31 cellular contexts compared by ENCODE assay signal in the genomic region with DNA sequence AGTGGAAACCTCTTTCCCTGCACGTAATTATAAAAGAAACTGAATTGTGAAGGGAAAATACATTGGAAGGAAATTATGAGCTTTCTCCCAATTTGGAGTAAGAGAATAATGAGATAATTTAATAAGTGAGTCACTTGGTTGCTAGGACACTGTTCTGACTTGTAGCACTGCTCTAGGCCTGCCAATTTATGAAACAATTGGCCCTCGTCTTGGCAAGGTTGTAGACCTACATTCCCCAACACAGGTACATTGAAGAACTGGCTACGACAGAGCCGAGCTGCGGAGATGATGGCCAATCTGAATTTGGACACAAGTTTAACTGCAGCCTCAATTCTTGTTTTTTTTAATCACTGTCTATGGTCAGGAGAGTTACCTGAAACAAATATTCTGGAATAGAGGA.
DNase-seq lines count a peak whose midpoint lies in the region; ATAC-seq and TF ChIP-seq lines count a peak whose summit lies in the region.
"Had no signal": no experiment of that assay in that cellular context is flagged by ENCODE, and none has a peak within 500 bp of the region (broad histone marks: within the 10 kb centered on the region; RNA-seq: fewer than 3 reads in every experiment).

No MANE protein-coding gene starts in this region.

- peaks cover 0 to 17% (median 10%) of the 10 kb centered on the region in 4 donors for H3K4me1 ChIP-seq in stomach
- H3K4me1 ChIP-seq: A549, BE2C, body of pancreas, Peyer's patch, SJSA1, vagina had no signal

- TF ChIP-seq POLR2A in stomach (IDR thresholded peaks at IDR 0.05), result no peak

- no peak for ATAC-seq in Right ventricle myocardium inferior
- no peak for ATAC-seq in left ventricle myocardium superior
- ATAC-seq in GM18520 (IDR thresholded peaks at IDR 0.05; ENCODE audit: unreplicated experiment), result no peak
- ATAC-seq: A549; body of pancreas; effector memory CD8-positive, alpha-beta T cell; heart left ventricle; left colon; natural killer cell had no signal

- WGBS in stomach, 5 donors, result 46 to 57% (median 53%) methylated on average over 5 of the region's 5 CpGs

- no peaks in the 10 kb centered on the region for H3K27me3 Mint-ChIP-seq in MCF 10A (ENCODE audit: insufficient read depth, unreplicated experiment)
- H3K27me3 Mint-ChIP-seq: activated naive CD8-positive, alpha-beta T cell treated with anti-CD3 and anti-CD28 coated beads, Interleukin-2, amount 10 ng/mL, durations not matched to agents 7 days and 5 days; effector memory CD8-positive, alpha-beta T cell had no signal

- no peak for TF ChIP-seq EP300 in stomach (IDR thresholded peaks at IDR 0.05)

- no peaks in the 10 kb centered on the region for H3K36me3 ChIP-seq in stomach
- H3K36me3 ChIP-seq: BE2C, HAP-1, heart left ventricle, Peyer's patch, SJSA1, thoracic aorta, vagina had no signal

- H3K27ac ChIP-seq in stomach, result no peak overlapping the region
- H3K27ac ChIP-seq: A549, body of pancreas, heart left ventricle, Peyer's patch, SJSA1, thoracic aorta, vagina had no signal

- H3K36me3 Mint-ChIP-seq in MCF 10A (ENCODE audit: insufficient read depth, unreplicated experiment), result no peaks in the 10 kb centered on the region
- H3K36me3 Mint-ChIP-seq: activated naive CD8-positive, alpha-beta T cell treated with anti-CD3 and anti-CD28 coated beads, Interleukin-2, amount 10 ng/mL, durations not matched to agents 7 days and 5 days; natural killer cell had no signal

- H3K4me3 Mint-ChIP-seq in MCF 10A (ENCODE audit: unreplicated experiment), result no peak overlapping the region
- H3K4me3 Mint-ChIP-seq: activated naive CD8-positive, alpha-beta T cell treated with anti-CD3 and anti-CD28 coated beads, Interleukin-2, amount 10 ng/mL, durations not matched to agents 7 days and 5 days; effector memory CD8-positive, alpha-beta T cell; natural killer cell had no signal

- in situ Hi-C loops in GM13976 (cut with MboI; ENCODE audit: low sequenced_read_pairs, unreplicated experiment), result no loop called here

- no peaks in the 10 kb centered on the region for H3K9me3 ChIP-seq in stomach
- H3K9me3 ChIP-seq: A549, BE2C, body of pancreas, HAP-1, heart left ventricle, Peyer's patch, SJSA1, thoracic aorta, vagina had no signal

- CTCF ChIA-PET in MCF 10A (lab: Yijun Ruan, JAX), result interaction anchor here (1.1 kb wide), 1 partner anchor 37 kb away, joined by 5 read pairs; no protein-coding TSS in a partner anchor

- TF ChIP-seq CTCF in MCF 10A (IDR thresholded peaks at IDR 0.05; ENCODE audit: unreplicated experiment) (no peak), fibroblast of mammary gland (conservative IDR thresholded peaks at IDR 0.05; ENCODE audit: control insufficient read depth, insufficient read depth, low read depth, low read length) (no peak), stomach (IDR thresholded peaks at IDR 0.05) (no peak), GM13976 (IDR thresholded peaks at IDR 0.05; ENCODE audit: borderline replicate concordance, control extremely low read depth, extremely low read depth, insufficient read depth, missing control alignments) (no peak)

- H3K4me1 Mint-ChIP-seq in MCF 10A (ENCODE audit: insufficient read depth, unreplicated experiment), result peaks cover 11% of the 10 kb centered on the region
- H3K4me1 Mint-ChIP-seq: activated naive CD8-positive, alpha-beta T cell treated with anti-CD3 and anti-CD28 coated beads, Interleukin-2, amount 10 ng/mL, durations not matched to agents 7 days and 5 days; natural killer cell had no signal

- no peak overlapping the region for H3K27ac Mint-ChIP-seq in MCF 10A (ENCODE audit: low read depth, unreplicated experiment)
- H3K27ac Mint-ChIP-seq: activated naive CD8-positive, alpha-beta T cell treated with anti-CD3 and anti-CD28 coated beads, Interleukin-2, amount 10 ng/mL, durations not matched to agents 7 days and 5 days; effector memory CD8-positive, alpha-beta T cell; natural killer cell had no signal

- H3K4me3 ChIP-seq in fibroblast of mammary gland (ENCODE audit: control insufficient read depth, low read depth, low read length), result no peak overlapping the region
- no peak overlapping the region for H3K4me3 ChIP-seq in stomach
- H3K4me3 ChIP-seq: A549, body of pancreas, HAP-1, heart left ventricle, Peyer's patch, SJSA1, thoracic aorta, vagina had no signal

- intact Hi-C loops in Right ventricle myocardium inferior (cut with DNase I) (no loop called here), left ventricle myocardium superior (cut with micrococcal nuclease) (no loop called here), MCF 10A (cut with micrococcal nuclease) (no loop called here), stomach (cut with DNase I; ENCODE audit: low total_unique reads) (no loop called here)

- H3K27me3 ChIP-seq in stomach, result no peaks in the 10 kb centered on the region
- H3K27me3 ChIP-seq: BE2C, body of pancreas, heart left ventricle, Peyer's patch, SJSA1, vagina had no signal

- H3K9me3 Mint-ChIP-seq in MCF 10A (ENCODE audit: unreplicated experiment), result no peaks in the 10 kb centered on the region
- H3K9me3 Mint-ChIP-seq: activated naive CD8-positive, alpha-beta T cell treated with anti-CD3 and anti-CD28 coated beads, Interleukin-2, amount 10 ng/mL, durations not matched to agents 7 days and 5 days had no signal

- POLR2A ChIA-PET in MCF 10A (lab: Yijun Ruan, JAX), result no interaction called here

- BruUV-seq in MCF 10A (replicated peaks; lab: Mats Ljungman, UMichigan), result no TSS peak

- DNase-seq in Right ventricle myocardium inferior (ENCODE audit: missing footprints) (peak; percentile 15), left ventricle myocardium superior (no peak), MCF 10A (ENCODE audit: unreplicated experiment) (peak; percentile 83), fibroblast of mammary gland (ENCODE audit: low read depth) (peak; percentile 37), stomach (peak; percentile 60), GM13976 (ENCODE audit: low spot score) (no peak), SK-N-DZ (ENCODE audit: low spot score) (no peak)
- DNase-seq: activated CD4-positive, alpha-beta T cell treated with anti-CD3 and anti-CD28 coated beads for 1 hour; activated effector memory CD4-positive, alpha-beta T cell treated with anti-CD3 and anti-CD28 coated beads, Interleukin-2, amount 50 U/mL, for 16 hours; activated naive CD8-positive, alpha-beta T cell treated with anti-CD3 and anti-CD28 coated beads, Interleukin-2, amount 10 ng/mL, durations not matched to agents 7 days and 5 days; BE2C; DMS79; effector memory CD8-positive, alpha-beta T cell; heart left ventricle; left colon; natural killer cell; NCI-H1092 treated with DMSO at 0.1 percent for 48 hours; NCI-H2081; Peyer's patch; right cardiac atrium; stimulated activated CD4-positive, alpha-beta T cell treated with anti-CD3 and anti-CD28 coated beads, Interleukin-12 subunit alpha, Interleukin-12 subunit beta, amount 100 ng/mL, for 4 hours; stimulated activated CD4-positive, alpha-beta T cell treated with anti-CD3 and anti-CD28 coated beads, Interleukin-4, amount 100 ng/mL, for 4 hours; stimulated activated naive CD4-positive, alpha-beta T cell treated with Interleukin-2 at 50 U/mL for 16 hours; T-helper 1 cell had no signal

Comparison
In these comparisons a context has a peak if more than half of its experiments do, and no peak if none do; other contexts are left out.
1. DNase-seq: peak in Right ventricle myocardium inferior (single experiment), MCF 10A (single experiment), fibroblast of mammary gland (single experiment) and stomach (single experiment); none in left ventricle myocardium superior (single experiment), GM13976 (single experiment) and SK-N-DZ (single experiment).